ENCODE assay signal across 29 cellular contexts in genomic region chr4:122718265-122718664, GRCh38.
"Had no signal": no experiment of that assay in that cellular context is flagged by ENCODE, and none has a peak within 500 bp of the region (broad histone marks: within the 10 kb centered on the region; RNA-seq: fewer than 3 reads in every experiment).

No MANE protein-coding gene starts in this region.

- H3K4me2 ChIP-seq: neural progenitor cell had no signal

- H3K36me3 Mint-ChIP-seq: naive thymus-derived CD8-positive, alpha-beta T cell; natural killer cell treated with Interleukin-12 subunit alpha and Interleukin-12 subunit beta and Interleukin-15 and Interleukin-18, amount 100 ng/mL, for 72 hours; neural progenitor cell; stimulated activated effector memory CD8-positive, alpha-beta T cell treated with anti-CD3 and anti-CD28 coated beads, Interleukin-12 subunit alpha, Interleukin-12 subunit beta, amount 100 ng/mL, for 72 hours; type B pancreatic cell had no signal

- H3K79me2 ChIP-seq: parathyroid adenoma had no signal

- H3K27me3 Mint-ChIP-seq: progenitor cell of endocrine pancreas had no signal

- H3K4me1 Mint-ChIP-seq: neural progenitor cell had no signal

- H3K4me3 ChIP-seq: neural progenitor cell, ovary, psoas muscle, right lobe of liver, sigmoid colon, suprapubic skin, testis, tibial artery, transverse colon, upper lobe of right lung, uterus had no signal

- H3K4me3 Mint-ChIP-seq: naive thymus-derived CD8-positive, alpha-beta T cell; natural killer cell treated with Interleukin-12 subunit alpha and Interleukin-12 subunit beta and Interleukin-15 and Interleukin-18, amount 100 ng/mL, for 72 hours; neural progenitor cell; stimulated activated effector memory CD8-positive, alpha-beta T cell treated with anti-CD3 and anti-CD28 coated beads, Interleukin-12 subunit alpha, Interleukin-12 subunit beta, amount 100 ng/mL, for 72 hours; stimulated activated naive CD8-positive, alpha-beta T cell treated with anti-CD3 and anti-CD28 coated beads, Interleukin-15, amount 100 ng/mL, for 72 hours; type B pancreatic cell had no signal

- H2AFZ ChIP-seq: neural progenitor cell, parathyroid adenoma had no signal

- H3K4me1 ChIP-seq: neural progenitor cell, parathyroid adenoma, psoas muscle, right lobe of liver, sigmoid colon, suprapubic skin, testis, tibial artery, transverse colon, upper lobe of right lung, uterus had no signal

- H3K27me3 ChIP-seq: neural progenitor cell, ovary, right lobe of liver, sigmoid colon, suprapubic skin, testis, tibial artery, transverse colon, upper lobe of right lung, uterus had no signal

- DNase-seq: naive thymus-derived CD8-positive, alpha-beta T cell; occipital lobe; ovary; posterior cingulate gyrus; psoas muscle; right cardiac atrium; right lobe of liver; sigmoid colon; small intestine; stimulated activated CD4-positive, alpha-beta T cell treated with anti-CD3 and anti-CD28 coated beads, Interleukin-15, amount 100 ng/mL, for 24 hours; stimulated activated CD4-positive, alpha-beta T cell treated with anti-CD3 and anti-CD28 coated beads, Interleukin-2, amount 100 ng/mL, for 24 hours; stimulated activated CD4-positive, alpha-beta T cell treated with anti-CD3 and anti-CD28 coated beads, Interleukin-2, amount 100 ng/mL, for 48 hours; stimulated activated CD4-positive, alpha-beta T cell treated with anti-CD3 and anti-CD28 coated beads, Interleukin-4, amount 100 ng/mL, for 24 hours; stimulated activated naive CD4-positive, alpha-beta T cell; stimulated activated naive CD8-positive, alpha-beta T cell treated with anti-CD3 and anti-CD28 coated beads, Interleukin-15, amount 100 ng/mL, for 72 hours; stimulated activated naive CD8-positive, alpha-beta T cell treated with anti-CD3 and anti-CD28 coated beads, Interleukin-15, Interleukin-2, amounts not matched to agents 100 U/mL and 50 U/mL, for 24 hours; substantia nigra; testis; tibial artery; transverse colon; upper lobe of right lung; uterus had no signal

- H3K36me3 ChIP-seq: neural progenitor cell, ovary, right lobe of liver, sigmoid colon, suprapubic skin, tibial artery, transverse colon, upper lobe of right lung, uterus had no signal

- H3K27ac ChIP-seq: neural progenitor cell, ovary, parathyroid adenoma, psoas muscle, right lobe of liver, sigmoid colon, suprapubic skin, testis, tibial artery, transverse colon, upper lobe of right lung, uterus had no signal

- H3K9me3 ChIP-seq: ovary, psoas muscle, right lobe of liver, sigmoid colon, suprapubic skin, testis, tibial artery, transverse colon, upper lobe of right lung, uterus had no signal

- H3K27ac Mint-ChIP-seq: naive thymus-derived CD8-positive, alpha-beta T cell; natural killer cell treated with Interleukin-12 subunit alpha and Interleukin-12 subunit beta and Interleukin-15 and Interleukin-18, amount 100 ng/mL, for 72 hours; neural progenitor cell; progenitor cell of endocrine pancreas; stimulated activated effector memory CD8-positive, alpha-beta T cell treated with anti-CD3 and anti-CD28 coated beads, Interleukin-12 subunit alpha, Interleukin-12 subunit beta, amount 100 ng/mL, for 72 hours; type B pancreatic cell had no signal

- H3K9ac ChIP-seq: neural progenitor cell, parathyroid adenoma had no signal

- FAIRE-seq: small intestine had no signal

- H3K9me3 Mint-ChIP-seq: naive thymus-derived CD8-positive, alpha-beta T cell; natural killer cell treated with Interleukin-12 subunit alpha and Interleukin-12 subunit beta and Interleukin-15 and Interleukin-18, amount 100 ng/mL, for 72 hours; neural progenitor cell; stimulated activated effector memory CD8-positive, alpha-beta T cell treated with anti-CD3 and anti-CD28 coated beads, Interleukin-12 subunit alpha, Interleukin-12 subunit beta, amount 100 ng/mL, for 72 hours; stimulated activated naive CD8-positive, alpha-beta T cell treated with anti-CD3 and anti-CD28 coated beads, Interleukin-15, amount 100 ng/mL, for 72 hours; type B pancreatic cell had no signal

- ATAC-seq: naive thymus-derived CD8-positive, alpha-beta T cell; natural killer cell treated with Interleukin-12 subunit alpha and Interleukin-12 subunit beta and Interleukin-15 and Interleukin-18, amount 100 ng/mL, for 72 hours; psoas muscle; right cardiac atrium; right lobe of liver; stimulated activated effector memory CD8-positive, alpha-beta T cell treated with anti-CD3 and anti-CD28 coated beads, Interleukin-12 subunit alpha, Interleukin-12 subunit beta, amount 100 ng/mL, for 72 hours; stimulated activated naive CD8-positive, alpha-beta T cell treated with anti-CD3 and anti-CD28 coated beads, Interleukin-15, amount 100 ng/mL, for 72 hours; stimulated activated naive CD8-positive, alpha-beta T cell treated with anti-CD3 and anti-CD28 coated beads, Interleukin-15, Interleukin-2, amounts not matched to agents 100 U/mL and 50 U/mL, for 24 hours; upper lobe of right lung had no signal
